In the genomic region with DNA sequence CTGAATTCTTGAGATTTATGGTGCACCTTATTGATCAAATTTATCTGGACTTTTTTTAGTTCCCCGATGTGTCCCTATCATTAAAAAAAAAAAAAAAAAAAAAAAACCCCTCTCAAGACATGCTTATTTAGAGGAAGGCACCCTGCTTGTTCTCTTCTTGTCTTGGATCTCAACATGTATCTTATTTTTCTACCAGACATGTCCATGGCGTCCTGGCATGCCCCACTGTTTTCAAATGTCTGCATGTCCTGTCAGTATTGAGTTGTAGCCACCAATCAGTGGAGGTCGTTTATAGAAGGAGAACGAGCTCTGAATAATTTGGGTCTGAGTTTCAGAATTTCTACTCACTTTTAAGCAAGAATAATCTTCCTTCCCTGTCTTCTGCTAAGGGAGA, we compare ENCODE assay signal across 19 cellular contexts. TPM values are rescaled to one million over a fixed set of nuclear protein-coding genes. Genes with fewer than 3 reads are reported as not detected.
DNase-seq lines count a peak whose midpoint lies in the region; ATAC-seq and TF ChIP-seq lines count a peak whose summit lies in the region.
"Had no signal": no experiment of that assay in that cellular context is flagged by ENCODE, and none has a peak within 500 bp of the region (broad histone marks: within the 10 kb centered on the region; RNA-seq: fewer than 3 reads in every experiment).

No MANE protein-coding gene starts in this region.

- TF ChIP-seq CTCF in right atrium auricular region (IDR thresholded peaks at IDR 0.05), result no peak
- TF ChIP-seq CTCF in heart right ventricle (IDR thresholded peaks at IDR 0.05), result no peak
- no peak for TF ChIP-seq CTCF in upper lobe of left lung (IDR thresholded peaks at IDR 0.05)

- 10 to 16% methylated on average over 4 of the region's 4 CpGs for WGBS in heart right ventricle, 2 donors
- 16% methylated on average over 4 of the region's 4 CpGs for WGBS in urinary bladder
- 7 to 16% methylated on average over 4 of the region's 4 CpGs for WGBS in upper lobe of left lung, 2 donors

- intact Hi-C loops in heart right ventricle (cut with DNase I), result loop anchor here in 6 of 10 donors (10.0 kb wide), 5 partner anchors 382 to 892 kb away; no protein-coding TSS in a partner anchor

- no peak for ATAC-seq in heart right ventricle
- no peak for ATAC-seq in upper lobe of left lung (ENCODE audit: low FRiP score in 2 of 2)
- ATAC-seq: activated T-cell treated with anti-CD3 and anti-CD28 coated beads, Interleukin-2, amount 50 U/mL, for 4 hours; lower lobe of right lung had no signal

- TF ChIP-seq POLR2A in upper lobe of left lung (IDR thresholded peaks at IDR 0.05), result no peak

- H3K9me3 ChIP-seq in right atrium auricular region (peaks cover 0 to 4% of the 10 kb centered on the region in 2 donors), heart right ventricle (no peaks in the 10 kb centered on the region), upper lobe of left lung (no peaks in the 10 kb centered on the region)
- H3K9me3 ChIP-seq: lower lobe of right lung had no signal

- no peak for TF ChIP-seq EP300 in upper lobe of left lung (IDR thresholded peaks at IDR 0.05)

- DNase-seq in right atrium auricular region (ENCODE audit: low spot score) (peak; percentile 38), heart right ventricle (no peak), epithelial cell of prostate (ENCODE audit: low read depth, low spot score) (no peak), NCI-H345 treated with DMSO at 0.1 percent for 48 hours (lab: John Stamatoyannopoulos, UW; ENCODE audit: unreplicated experiment) (no peak), upper lobe of left lung (no peak)
- DNase-seq: activated CD4-positive, CD25-positive, alpha-beta regulatory T cell; activated naive CD4-positive, alpha-beta T cell treated with Interleukin-2 at 50 U/mL for 16 hours; activated T-cell treated with anti-CD3 and anti-CD28 coated beads, Interleukin-2, amount 50 U/mL, for 4 hours; anterior cingulate cortex; dermis blood vessel endothelial cell; lower lobe of right lung; NCI-H2171 treated with DMSO at 0.1 percent for 48 hours; NCI-H526 treated with DMSO at 0.1 percent for 48 hours; T-helper 9 cell had no signal

- H3K27ac ChIP-seq in right atrium auricular region (no peak overlapping the region), heart right ventricle (no peak overlapping the region), epithelial cell of prostate (peak overlapping the region; percentile 84), urinary bladder (ENCODE audit: low read depth) (no peak overlapping the region), upper lobe of left lung (no peak overlapping the region)
- H3K27ac ChIP-seq: BLaER1, HL-60, lower lobe of right lung had no signal

- H3K27me3 ChIP-seq in right atrium auricular region (peaks cover 69 to 79% of the 10 kb centered on the region in 2 donors), heart right ventricle (peaks cover 67 to 98% (median 97%) of the 10 kb centered on the region in 7 donors), upper lobe of left lung (peaks cover 6 to 91% (median 64%) of the 10 kb centered on the region in 4 donors)

- H3K4me1 ChIP-seq in right atrium auricular region, result peaks cover 0 to 34% of the 10 kb centered on the region in 2 donors
- H3K4me1 ChIP-seq in heart right ventricle, result peaks cover 0 to 50% (median 30%) of the 10 kb centered on the region in 9 donors
- no peaks in the 10 kb centered on the region for H3K4me1 ChIP-seq in urinary bladder (ENCODE audit: insufficient read depth)
- peaks cover 34 to 53% (median 37%) of the 10 kb centered on the region in 4 donors for H3K4me1 ChIP-seq in upper lobe of left lung

- no peak overlapping the region for H3K4me3 ChIP-seq in right atrium auricular region
- H3K4me3 ChIP-seq in heart right ventricle, result no peak overlapping the region
- H3K4me3 ChIP-seq in urinary bladder (ENCODE audit: low read depth, low read length), result peak overlapping the region; percentile 87
- no peak overlapping the region for H3K4me3 ChIP-seq in upper lobe of left lung
- H3K4me3 ChIP-seq: BLaER1, lower lobe of right lung had no signal

- H3K36me3 ChIP-seq in right atrium auricular region (no peaks in the 10 kb centered on the region), heart right ventricle (no peaks in the 10 kb centered on the region), urinary bladder (ENCODE audit: insufficient read depth) (no peaks in the 10 kb centered on the region), upper lobe of left lung (no peaks in the 10 kb centered on the region)
- H3K36me3 ChIP-seq: BLaER1, lower lobe of right lung had no signal

RNA-seq across cellular contexts. Expression of gene HOXA13, which starts 2.8 kb away (rescaled TPM):
- total RNA-seq in right atrium auricular region, result not detected
- total RNA-seq in heart right ventricle, result not detected
- not detected for polyA plus RNA-seq in heart right ventricle
- total RNA-seq in urinary bladder, result 43.2 TPM
- 24.4 TPM for polyA plus RNA-seq in urinary bladder
- total RNA-seq in upper lobe of left lung, result not detected
- total RNA-seq: activated T-cell treated with anti-CD3 and anti-CD28 coated beads, Interleukin-2, amount 50 U/mL, for 4 hours; cardiac septum; lower lobe of right lung had no signal
- polyA plus RNA-seq: keratinocyte had no signal

RNA-seq across cellular contexts. Expression of gene HOXA11, which starts 17.7 kb away (rescaled TPM):
- total RNA-seq in right atrium auricular region (not detected), heart right ventricle (not detected), urinary bladder (9.3 TPM), upper lobe of left lung (not detected)
- polyA plus RNA-seq in heart right ventricle (not detected), urinary bladder (39.1 TPM)
- total RNA-seq: activated T-cell treated with anti-CD3 and anti-CD28 coated beads, Interleukin-2, amount 50 U/mL, for 4 hours; cardiac septum; lower lobe of right lung had no signal

RNA-seq across cellular contexts. Expression of gene HOXA10, which starts 28.6 kb away (rescaled TPM):
- total RNA-seq in right atrium auricular region (not detected), heart right ventricle (under 1 TPM in 1 of 10 donors, not detected in 9; 0.19 TPM), urinary bladder (23.2 TPM), upper lobe of left lung (under 1 TPM in 2 of 6 donors, not detected in 4; 0.15 to 0.24 TPM)
- polyA plus RNA-seq in heart right ventricle (under 1 TPM in 1 of 2 donors, not detected in 1; 0.03 TPM), urinary bladder (44.9 TPM)
- total RNA-seq: cardiac septum had no signal

RNA-seq across cellular contexts. Expression of gene HOXA9, which starts 37.4 kb away (rescaled TPM):
- total RNA-seq in right atrium auricular region (not detected), heart right ventricle (not detected), urinary bladder (19.8 TPM), upper lobe of left lung (1 to 10 TPM in 2 of 6 donors, under 1 TPM in 3, not detected in 1; 0.30 to 6.1 (median 0.49) TPM)
- polyA plus RNA-seq in heart right ventricle (not detected), urinary bladder (20.5 TPM)
- total RNA-seq: cardiac septum had no signal

RNA-seq across cellular contexts. Expression of gene EVX1, which starts 39.9 kb away (rescaled TPM):
- total RNA-seq in right atrium auricular region (not detected), heart right ventricle (not detected), urinary bladder (1.1 TPM), upper lobe of left lung (not detected)
- polyA plus RNA-seq in heart right ventricle (not detected), urinary bladder (2.0 TPM)
- total RNA-seq: activated T-cell treated with anti-CD3 and anti-CD28 coated beads, Interleukin-2, amount 50 U/mL, for 4 hours; cardiac septum; dermis blood vessel endothelial cell; lower lobe of right lung had no signal
- polyA plus RNA-seq: keratinocyte had no signal

Comparison
In these comparisons a context has a peak if more than half of its experiments do, and no peak if none do; other contexts are left out.
1. RNA of gene HOXA13, which starts 2.8 kb away (total RNA-seq): 43.2 TPM in urinary bladder (single experiment); not detected in right atrium auricular region, not detected in heart right ventricle and not detected in upper lobe of left lung; every median in the first group is over 10 times any median in the second.
2. RNA of gene HOXA11, which starts 17.7 kb away (total RNA-seq): 9.3 TPM in urinary bladder (single experiment); not detected in right atrium auricular region, not detected in heart right ventricle and not detected in upper lobe of left lung; every median in the first group is over 10 times any median in the second.
3. RNA of gene HOXA10, which starts 28.6 kb away (total RNA-seq): 23.2 TPM in urinary bladder (single experiment); 0.15 to 0.24 TPM in upper lobe of left lung, 0.19 TPM in heart right ventricle and not detected in right atrium auricular region; every median in the first group is over 10 times any median in the second.